Comparison of ENCODE assay signal across 20 cellular contexts in the genomic region with DNA sequence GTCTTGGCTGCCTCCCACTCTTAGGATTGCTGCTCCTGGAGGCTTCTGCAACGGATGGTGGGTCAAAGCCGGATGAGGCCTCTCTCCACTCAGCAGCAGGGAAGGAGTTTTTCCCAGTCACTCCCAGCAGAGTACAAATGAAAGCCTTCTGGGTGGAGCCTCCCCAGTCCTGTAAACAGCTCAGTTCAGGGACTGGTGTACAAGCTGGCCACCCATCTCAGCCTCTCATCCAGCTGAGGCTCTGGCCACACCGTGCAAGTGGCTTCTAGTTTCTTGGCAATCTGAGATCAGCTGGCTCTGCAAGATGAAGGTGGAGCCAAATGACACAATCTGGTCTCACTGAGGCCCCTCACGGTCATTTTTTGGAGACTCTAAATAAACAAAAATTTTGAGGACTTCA. TPM values are rescaled to one million over a fixed set of nuclear protein-coding genes. Genes with fewer than 3 reads are reported as not detected.
A peak's percentile ranks its signal among the peaks of the same experiment; 100 is the strongest.
DNase-seq lines count a peak whose midpoint lies in the region; ATAC-seq and TF ChIP-seq lines count a peak whose summit lies in the region.
"Had no signal": no experiment of that assay in that cellular context is flagged by ENCODE, and none has a peak within 500 bp of the region (broad histone marks: within the 10 kb centered on the region; RNA-seq: fewer than 3 reads in every experiment).

No MANE protein-coding gene starts in this region.

- H3K9ac ChIP-seq in rectal smooth muscle tissue (ENCODE audit: low read length), result no peak overlapping the region
- H3K9ac ChIP-seq: KMS-11 had no signal

- WGBS in esophagus muscularis mucosa, result 69% methylated on average over 4 of the region's 4 CpGs

- no peak for TF ChIP-seq CTCF in esophagus muscularis mucosa (IDR thresholded peaks at IDR 0.05)
- no peak for TF ChIP-seq CTCF in upper lobe of right lung (IDR thresholded peaks at IDR 0.05)

- ATAC-seq in left lobe of liver, result peak; percentile 63
- peak; percentile 73 for ATAC-seq in upper lobe of right lung
- no peak for ATAC-seq in T-helper 17 cell
- no peak for ATAC-seq in GM21825 (IDR thresholded peaks at IDR 0.05; ENCODE audit: unreplicated experiment)
- ATAC-seq: Panc1 had no signal

- no peak overlapping the region for H3K4me3 Mint-ChIP-seq in T-helper 17 cell
- H3K4me3 Mint-ChIP-seq: central memory CD8-positive, alpha-beta T cell had no signal

- H3K27ac ChIP-seq in esophagus muscularis mucosa (replicated peaks in 1 of 4) (peak overlapping the region; percentile 55 to 86 (median 64)), rectal smooth muscle tissue (ENCODE audit: low read depth, low read length) (peak overlapping the region; percentile 60), upper lobe of right lung (peak overlapping the region; percentile 75)
- H3K27ac ChIP-seq: KMS-11 had no signal

- intact Hi-C loops in esophagus muscularis mucosa (cut with DNase I), result no loop called here
- intact Hi-C loops in upper lobe of right lung (cut with DNase I), result no loop called here

- H3K27me3 Mint-ChIP-seq in T-helper 17 cell, result no peaks in the 10 kb centered on the region
- H3K27me3 Mint-ChIP-seq: central memory CD8-positive, alpha-beta T cell had no signal

- H3K27me3 ChIP-seq in esophagus muscularis mucosa (no peaks in the 10 kb centered on the region), rectal smooth muscle tissue (ENCODE audit: control insufficient read depth, insufficient read depth, low read length) (no peaks in the 10 kb centered on the region), upper lobe of right lung (no peaks in the 10 kb centered on the region)

- H3K4me1 ChIP-seq in esophagus muscularis mucosa, result peaks cover 31 to 57% (median 49%) of the 10 kb centered on the region in 4 donors
- peaks cover 9% of the 10 kb centered on the region for H3K4me1 ChIP-seq in rectal smooth muscle tissue (ENCODE audit: control insufficient read depth, insufficient read depth, low read length)
- peaks cover 38% of the 10 kb centered on the region for H3K4me1 ChIP-seq in upper lobe of right lung

- TF ChIP-seq POLR2A in esophagus muscularis mucosa (IDR thresholded peaks at IDR 0.05; ENCODE audit: low read depth), result no peak

- DNase-seq in esophagus muscularis mucosa (ENCODE audit: extremely low spot score) (no peak), left lobe of liver (ENCODE audit: low spot score) (no peak), upper lobe of right lung (no peak), T-helper 17 cell (no peak), amygdala (lab: John Stamatoyannopoulos, UW) (no peak), epidermal melanocyte (ENCODE audit: insufficient read length, low spot score) (no peak)
- DNase-seq: activated CD4-positive, alpha-beta T cell treated with anti-CD3 and anti-CD28 coated beads, Interleukin-2, amount 50 U/mL, for 48 hours; activated T-cell treated with anti-CD3 and anti-CD28 coated beads, Interleukin-2, amount 50 U/mL, for 48 hours; AML-193; islet precursor cell; NCI-H1105; NCI-H82; occipital lobe; stimulated activated naive CD4-positive, alpha-beta T cell; SW 1271 had no signal

- H3K36me3 ChIP-seq in esophagus muscularis mucosa (peaks cover 51 to 99% (median 96%) of the 10 kb centered on the region in 4 donors), rectal smooth muscle tissue (ENCODE audit: control insufficient read depth, insufficient read depth, low read length) (peaks cover 66% of the 10 kb centered on the region), upper lobe of right lung (peaks cover 88% of the 10 kb centered on the region)

- H3K9me3 ChIP-seq in esophagus muscularis mucosa (no peaks in the 10 kb centered on the region), upper lobe of right lung (no peaks in the 10 kb centered on the region), T-helper 17 cell (ENCODE audit: control insufficient read depth, low read length, poor library complexity, severe bottlenecking) (no peaks in the 10 kb centered on the region)

- H3K4me3 ChIP-seq in esophagus muscularis mucosa (no peak overlapping the region), rectal smooth muscle tissue (ENCODE audit: low read length) (no peak overlapping the region), upper lobe of right lung (no peak overlapping the region)

- peaks cover 9% of the 10 kb centered on the region for H3K4me1 Mint-ChIP-seq in T-helper 17 cell
- H3K4me1 Mint-ChIP-seq: central memory CD8-positive, alpha-beta T cell had no signal

- H3K27ac Mint-ChIP-seq in T-helper 17 cell, result no peak overlapping the region

- TF ChIP-seq EP300 in esophagus muscularis mucosa (IDR thresholded peaks at IDR 0.05), result no peak

- peaks cover 21% of the 10 kb centered on the region for H3K36me3 Mint-ChIP-seq in T-helper 17 cell (ENCODE audit: low read depth)

RNA-seq across cellular contexts. Expression of a gene that starts 10.0 kb away (rescaled TPM):
- total RNA-seq in esophagus muscularis mucosa (1,000 to 10,000 TPM; 1,165 to 3,724 (median 1,939) TPM), left lobe of liver (199 TPM), upper lobe of right lung (1,259 TPM), T-helper 17 cell (under 1 TPM in 1 of 2 donors, not detected in 1; 0.22 TPM)

RNA-seq across cellular contexts. Expression of a gene that starts 50.5 kb away (rescaled TPM):
- total RNA-seq in esophagus muscularis mucosa, result 100 to 1,000 TPM in 3 of 4 donors, 10 to 100 TPM in 1; 91.4 to 136 (median 114) TPM
- total RNA-seq in left lobe of liver, result 74.5 TPM
- 120 TPM for total RNA-seq in upper lobe of right lung
- total RNA-seq in T-helper 17 cell, result 100 to 1,000 TPM; 227 to 245 TPM

Comparison
In these comparisons a context has a peak if more than half of its experiments do, and no peak if none do; other contexts are left out.
1. ATAC-seq: peak in left lobe of liver (single experiment) and upper lobe of right lung (single experiment); none in T-helper 17 cell (single experiment) and GM21825 (single experiment).
2. RNA of a gene that starts 10.0 kb away (total RNA-seq): 1,165 to 3,724 TPM in esophagus muscularis mucosa, 1,259 TPM in upper lobe of right lung (single experiment) and 199 TPM in left lobe of liver (single experiment); 0.22 TPM in T-helper 17 cell; every median in the first group is over 100 times any median in the second.
3. Peak in every context shown above with its lines, with median percentiles within 50 percentile points of each other: H3K27ac ChIP-seq.